17 cellular contexts compared by ENCODE assay signal in the genomic region with DNA sequence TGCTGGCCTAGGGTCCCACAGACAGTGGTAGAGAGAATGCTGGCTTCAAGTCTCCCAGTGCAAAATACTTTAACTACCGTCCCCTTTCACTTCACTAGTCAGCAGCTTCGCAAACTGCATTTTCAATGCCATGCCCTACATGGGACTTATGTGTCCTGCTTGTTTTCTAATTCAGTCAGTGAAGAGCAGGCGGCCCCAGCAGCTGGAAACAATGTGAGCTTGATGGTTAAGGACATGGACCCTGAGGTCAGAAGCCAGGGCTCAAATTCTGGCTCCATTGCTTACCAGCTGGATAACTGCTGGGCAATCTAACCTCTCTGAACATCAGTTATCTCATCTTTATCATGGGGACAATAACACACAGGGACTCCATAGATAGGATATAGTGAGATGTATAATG.
"Had no signal": no experiment of that assay in that cellular context is flagged by ENCODE, and none has a peak within 500 bp of the region (broad histone marks: within the 10 kb centered on the region; RNA-seq: fewer than 3 reads in every experiment).

No MANE protein-coding gene starts in this region.

- H3K27ac Mint-ChIP-seq: progenitor cell of endocrine pancreas had no signal

- H3K27me3 Mint-ChIP-seq: progenitor cell of endocrine pancreas had no signal

- H3K27ac ChIP-seq: foreskin keratinocyte, lower lobe of right lung, upper lobe of right lung, WERI-Rb-1 had no signal

- H3K4me3 ChIP-seq: lower lobe of right lung, upper lobe of right lung had no signal

- ATAC-seq: foreskin keratinocyte, left lobe of liver, lower lobe of right lung had no signal

- H3K9me3 Mint-ChIP-seq: activated T-cell treated with anti-CD3 and anti-CD28 coated beads, Interleukin-2, amount 50 U/mL, for 4 hours; naive B cell had no signal

- H3K9me3 ChIP-seq: lower lobe of right lung, spleen, upper lobe of right lung had no signal

- H3K36me3 Mint-ChIP-seq: naive B cell had no signal

- H3K36me3 ChIP-seq: lower lobe of right lung, spleen, upper lobe of right lung, WERI-Rb-1 had no signal

- DNase-seq: activated CD4-positive, alpha-beta T cell treated with anti-CD3 and anti-CD28 coated beads, Interleukin-2, amount 50 U/mL, for 1 hour; activated CD4-positive, CD25-positive, alpha-beta regulatory T cell treated with anti-CD3 and anti-CD28 coated beads, Interleukin-2, amount 50 U/mL, for 72 hours; activated naive CD4-positive, alpha-beta T cell treated with Interleukin-2 at 50 U/mL for 16 hours; activated T-cell treated with anti-CD3 and anti-CD28 coated beads, Interleukin-2, amount 50 U/mL, for 4 hours; effector CD4-positive, alpha-beta T cell; foreskin keratinocyte; kidney; lower lobe of right lung; naive B cell; spleen; stimulated activated CD4-positive, alpha-beta T cell treated with anti-CD3 and anti-CD28 coated beads, Interleukin-4, amount 100 ng/mL, for 1 hour; stimulated activated naive CD4-positive, alpha-beta T cell; upper lobe of right lung; WERI-Rb-1 had no signal

- H3K27me3 ChIP-seq: foreskin keratinocyte, spleen, upper lobe of right lung had no signal

- FAIRE-seq: kidney, TTC549 had no signal
